ENCODE assay signal across 11 cellular contexts in genomic region chr5:96439477-96440184, GRCh38. TPM values are rescaled to one million over a fixed set of nuclear protein-coding genes. Genes with fewer than 3 reads are reported as not detected.
A peak's percentile ranks its signal among the peaks of the same experiment; 100 is the strongest.
DNase-seq lines count a peak whose midpoint lies in the region; ATAC-seq and TF ChIP-seq lines count a peak whose summit lies in the region.
"Had no signal": no experiment of that assay in that cellular context is flagged by ENCODE, and none has a peak within 500 bp of the region (broad histone marks: within the 10 kb centered on the region; RNA-seq: fewer than 3 reads in every experiment).

No MANE protein-coding gene starts in this region.

- no peak overlapping the region for H3K14ac ChIP-seq in trophoblast cell (ENCODE audit: low read length)

- H3K4me3 ChIP-seq in cardiac fibroblast (replicated peaks in 1 of 2; ENCODE audit: low read depth in 2 of 2, low read length in 2 of 2) (no peak overlapping the region), trophoblast cell (ENCODE audit: low read depth, low read length) (no peak overlapping the region)
- H3K4me3 ChIP-seq: smooth muscle cell had no signal

- H4K12ac ChIP-seq in trophoblast cell (ENCODE audit: low read depth, low read length), result no peak overlapping the region

- no peak overlapping the region for H3K9ac ChIP-seq in trophoblast cell (ENCODE audit: low read length)

- H2BK5ac ChIP-seq in trophoblast cell (ENCODE audit: low read depth, low read length, poor library complexity), result no peak overlapping the region

- H3K27me3 ChIP-seq in trophoblast cell (ENCODE audit: insufficient read depth, low read length), result no peaks in the 10 kb centered on the region

- TF ChIP-seq CTCF in GM12873 (IDR thresholded peaks at IDR 0.05; ENCODE audit: insufficient read depth, low read depth, low read length, missing control alignments), result peak; percentile 32
- TF ChIP-seq CTCF in cardiac fibroblast (IDR thresholded peaks at IDR 0.05; ENCODE audit: low read depth, low read length), result peak; percentile 5

- H2AK5ac ChIP-seq in trophoblast cell (ENCODE audit: low read length), result no peak overlapping the region

- no peak overlapping the region for H3K27ac ChIP-seq in trophoblast cell (ENCODE audit: low read depth, low read length)

- H3K18ac ChIP-seq in trophoblast cell (ENCODE audit: low read length), result no peak overlapping the region

- no peak overlapping the region for H3K4me2 ChIP-seq in trophoblast cell (ENCODE audit: low read length)
- H3K4me2 ChIP-seq: smooth muscle cell had no signal

- H3K23ac ChIP-seq in trophoblast cell (ENCODE audit: low read length), result no peak overlapping the region

- H3K9me3 ChIP-seq in trophoblast cell (ENCODE audit: insufficient read depth, low read depth, low read length), result no peaks in the 10 kb centered on the region

- no peak overlapping the region for H3K4ac ChIP-seq in trophoblast cell (ENCODE audit: low read depth, low read length)

- no peak overlapping the region for H2AFZ ChIP-seq in trophoblast cell (ENCODE audit: insufficient read depth, low read length, poor library complexity)

- DNase-seq in cardiac fibroblast (ENCODE audit: low read depth in 2 of 2) (peak; percentile 8 to 26), trophoblast cell (no peak), NCI-H524 treated with DMSO at 0.1 percent for 48 hours (lab: John Stamatoyannopoulos, UW) (no peak), HuH-7 (ENCODE audit: low spot score) (no peak)
- no peak for DNase-seq in activated effector memory CD4-positive, alpha-beta T cell treated with anti-CD3 and anti-CD28 coated beads, Interleukin-2, amount 50 U/mL, for 16 hours
- DNase-seq: activated T-cell treated with anti-CD3 and anti-CD28 coated beads, Interleukin-2, amount 50 U/mL, for 72 hours; hippocampal formation had no signal

- H3K79me2 ChIP-seq in trophoblast cell (ENCODE audit: control insufficient read depth, insufficient read depth, low read length, poor library complexity), result no peaks in the 10 kb centered on the region

- H3K79me1 ChIP-seq in trophoblast cell (ENCODE audit: low read length), result no peaks in the 10 kb centered on the region

- no peak overlapping the region for H4K91ac ChIP-seq in trophoblast cell (ENCODE audit: low read depth, low read length)

- WGBS in trophoblast cell (ENCODE audit: extremely low coverage, insufficient coverage, insufficient read length), result no CpG with 5 or more reads among the region's 3 CpGs

- H3K4me1 ChIP-seq in trophoblast cell (ENCODE audit: control insufficient read depth in 1 of 2, insufficient read depth in 2 of 2, low read length in 2 of 2), result no peaks in the 10 kb centered on the region

- no peak overlapping the region for H2BK120ac ChIP-seq in trophoblast cell (ENCODE audit: insufficient read depth, low read length, poor library complexity)

- ATAC-seq in GM21381 (IDR thresholded peaks at IDR 0.05; ENCODE audit: unreplicated experiment), result peak; percentile 92
- ATAC-seq in HG03196 (IDR thresholded peaks at IDR 0.05; ENCODE audit: unreplicated experiment), result peak; percentile 97
- ATAC-seq: activated T-cell treated with anti-CD3 and anti-CD28 coated beads, Interleukin-2, amount 50 U/mL, for 72 hours had no signal

- H4K8ac ChIP-seq in trophoblast cell (ENCODE audit: low read depth, low read length), result no peak overlapping the region

- no peaks in the 10 kb centered on the region for H3K36me3 ChIP-seq in trophoblast cell (ENCODE audit: control insufficient read depth in 1 of 2, insufficient read depth in 2 of 2, low read length in 2 of 2)

- H2BK12ac ChIP-seq in trophoblast cell (ENCODE audit: low read length), result no peak overlapping the region

RNA-seq across cellular contexts. Expression of gene PCSK1, which starts 6.6 kb away (rescaled TPM):
- not detected in 2 replicates for polyA plus RNA-seq in trophoblast cell (2013)

Comparison
In these comparisons a context has a peak if more than half of its experiments do, and no peak if none do; other contexts are left out.
1. DNase-seq: peak in cardiac fibroblast (2 of 2); none in trophoblast cell (0 of 2), NCI-H524 treated with DMSO at 0.1 percent for 48 hours (single experiment), HuH-7 (single experiment) and activated effector memory CD4-positive, alpha-beta T cell treated with anti-CD3 and anti-CD28 coated beads, Interleukin-2, amount 50 U/mL, for 16 hours (single experiment).